20 cellular contexts compared by ENCODE assay signal in the genomic region with DNA sequence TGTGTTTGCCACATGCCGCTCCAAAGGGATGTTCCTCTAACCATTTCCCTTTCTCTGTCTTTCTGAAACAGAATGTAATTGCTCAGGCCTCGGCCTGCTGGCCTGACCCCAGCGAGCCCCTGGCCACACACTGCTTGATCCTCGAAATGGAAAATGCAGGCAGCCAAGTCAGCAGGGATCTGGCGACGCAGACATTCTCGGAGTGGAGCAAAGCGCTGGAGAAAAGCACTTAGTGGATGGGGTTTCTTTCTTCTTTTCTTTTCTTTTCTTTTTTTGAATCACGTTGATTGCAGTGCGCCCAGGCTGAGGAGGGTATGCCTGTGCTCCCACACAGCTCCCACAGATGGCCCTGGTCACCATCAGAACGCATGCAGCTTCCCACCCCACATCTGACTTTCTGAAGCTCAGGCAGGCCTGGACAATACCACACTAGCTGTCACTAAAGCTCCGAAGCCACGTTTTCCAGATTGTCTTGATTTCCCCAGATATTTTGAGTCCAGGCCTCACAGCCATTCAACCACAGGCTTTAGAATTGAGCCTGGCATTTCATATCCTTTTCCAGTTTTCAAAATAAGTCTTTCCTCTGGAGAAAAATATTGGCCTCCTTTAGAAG.
A peak's percentile ranks its signal among the peaks of the same experiment; 100 is the strongest.
DNase-seq lines count a peak whose midpoint lies in the region; ATAC-seq and TF ChIP-seq lines count a peak whose summit lies in the region.
"Had no signal": no experiment of that assay in that cellular context is flagged by ENCODE, and none has a peak within 500 bp of the region (broad histone marks: within the 10 kb centered on the region; RNA-seq: fewer than 3 reads in every experiment).

No MANE protein-coding gene starts in this region.

- TF ChIP-seq EP300 in neural cell (conservative IDR thresholded peaks at IDR 0.05; ENCODE audit: poor library complexity, severe bottlenecking) = no peak

- no peak overlapping the region for H3K9ac ChIP-seq in neural cell (ENCODE audit: low read length)

- H3K27me3 ChIP-seq in body of pancreas = no peaks in the 10 kb centered on the region
- H3K27me3 ChIP-seq in neural cell (ENCODE audit: insufficient read depth, low read depth, low read length) = no peaks in the 10 kb centered on the region
- no peaks in the 10 kb centered on the region for H3K27me3 ChIP-seq in upper lobe of right lung
- H3K27me3 ChIP-seq: adrenal gland had no signal

- no peaks in the 10 kb centered on the region for H4K20me1 ChIP-seq in neural cell (ENCODE audit: insufficient read depth)

- H3K4me3 ChIP-seq in body of pancreas (no peak overlapping the region), neural cell (ENCODE audit: low read length) (no peak overlapping the region), upper lobe of right lung (no peak overlapping the region)
- H3K4me3 ChIP-seq: adrenal gland, SK-N-MC, skin epidermis had no signal

- no peak for TF ChIP-seq POLR2A in body of pancreas (IDR thresholded peaks at IDR 0.05)

- intact Hi-C loops in body of pancreas (cut with DNase I) = no loop called here
- intact Hi-C loops in upper lobe of right lung (cut with DNase I) = no loop called here

- no peaks in the 10 kb centered on the region for H3K79me2 ChIP-seq in neural cell (replicated peaks; ENCODE audit: insufficient read depth, low read length)

- H3F3A ChIP-seq in neural cell (ENCODE audit: insufficient read depth, low read length, poor library complexity, severe bottlenecking) = no peaks in the 10 kb centered on the region

- WGBS in body of pancreas, 2 donors = 77 to 79% methylated on average over 13 of the region's 13 CpGs

- no peaks in the 10 kb centered on the region for H3K9me3 ChIP-seq in body of pancreas
- H3K9me3 ChIP-seq in neural cell (ENCODE audit: low read length) = no peaks in the 10 kb centered on the region
- H3K9me3 ChIP-seq in upper lobe of right lung = no peaks in the 10 kb centered on the region
- H3K9me3 ChIP-seq: adrenal gland had no signal

- no peaks in the 10 kb centered on the region for H3K36me3 ChIP-seq in body of pancreas (replicated peaks in 1 of 2; ENCODE audit: insufficient read depth in 1 of 2, low read depth in 2 of 2)
- H3K36me3 ChIP-seq in neural cell (ENCODE audit: insufficient read depth, low read length) = no peaks in the 10 kb centered on the region
- H3K36me3 ChIP-seq in upper lobe of right lung = no peaks in the 10 kb centered on the region
- H3K36me3 ChIP-seq: adrenal gland had no signal

- TF ChIP-seq CTCF in body of pancreas (IDR thresholded peaks at IDR 0.05) (no peak), neural cell (IDR thresholded peaks at IDR 0.05; ENCODE audit: poor library complexity, severe bottlenecking) (no peak), upper lobe of right lung (IDR thresholded peaks at IDR 0.05) (no peak), GM13976 (IDR thresholded peaks at IDR 0.05; ENCODE audit: borderline replicate concordance, control extremely low read depth, extremely low read depth, insufficient read depth, missing control alignments) (no peak)

- DNase-seq in body of pancreas (no peak), iPS-NIHi7 (ENCODE audit: extremely low spot score) (peak; percentile 33), upper lobe of right lung (no peak), GM13976 (ENCODE audit: low spot score) (no peak)
- DNase-seq: activated CD4-positive, alpha-beta T cell treated with anti-CD3 and anti-CD28 coated beads for 4 hours; activated effector memory CD4-positive, alpha-beta T cell treated with anti-CD3 and anti-CD28 coated beads, Interleukin-2, amount 50 U/mL, for 16 hours; adrenal gland; central memory CD4-positive, alpha-beta T cell; effector CD8-positive, alpha-beta T cell; Karpas-422; NCI-H1092; NCI-H2107; NCI-H526 treated with DMSO at 0.1 percent for 48 hours; PC-3; stimulated activated CD4-positive, alpha-beta T cell treated with anti-CD3 and anti-CD28 coated beads, Interleukin-4, amount 100 ng/mL, for 24 hours had no signal

- H3K4me1 ChIP-seq in body of pancreas (peaks cover 52% of the 10 kb centered on the region), upper lobe of right lung (peaks cover 25% of the 10 kb centered on the region)
- H3K4me1 ChIP-seq: adrenal gland had no signal

- H3K9me2 ChIP-seq in neural cell (ENCODE audit: insufficient read depth, low read length) = no peaks in the 10 kb centered on the region

- H2AFZ ChIP-seq in neural cell (ENCODE audit: low read depth, low read length) = no peak overlapping the region

- peak overlapping the region; percentile 33 to 82 (median 71) for H3K27ac ChIP-seq in body of pancreas
- H3K27ac ChIP-seq in neural cell (ENCODE audit: low read length) = peak overlapping the region; percentile 8
- H3K27ac ChIP-seq in upper lobe of right lung = peak overlapping the region; percentile 63
- H3K27ac ChIP-seq: adrenal gland, SK-N-MC had no signal

- no peak for ATAC-seq in body of pancreas
- no peak for ATAC-seq in upper lobe of right lung
- ATAC-seq in HG02610 (IDR thresholded peaks at IDR 0.05; ENCODE audit: unreplicated experiment) = no peak
- no peak for ATAC-seq in GM18858 (IDR thresholded peaks at IDR 0.05; ENCODE audit: unreplicated experiment)
- ATAC-seq: PC-3 had no signal

- in situ Hi-C loops in GM13976 (cut with MboI; ENCODE audit: low sequenced_read_pairs, unreplicated experiment) = no loop called here

- TF ChIP-seq RAD21 in neural cell (conservative IDR thresholded peaks at IDR 0.05) = no peak

- no peak overlapping the region for H3K4me2 ChIP-seq in neural cell (ENCODE audit: low read length)

TF ChIP-seq in neural cell, 6 proteins besides CTCF, POLR2A, EP300 and RAD21:
- TF ChIP-seq, protein P1, sequence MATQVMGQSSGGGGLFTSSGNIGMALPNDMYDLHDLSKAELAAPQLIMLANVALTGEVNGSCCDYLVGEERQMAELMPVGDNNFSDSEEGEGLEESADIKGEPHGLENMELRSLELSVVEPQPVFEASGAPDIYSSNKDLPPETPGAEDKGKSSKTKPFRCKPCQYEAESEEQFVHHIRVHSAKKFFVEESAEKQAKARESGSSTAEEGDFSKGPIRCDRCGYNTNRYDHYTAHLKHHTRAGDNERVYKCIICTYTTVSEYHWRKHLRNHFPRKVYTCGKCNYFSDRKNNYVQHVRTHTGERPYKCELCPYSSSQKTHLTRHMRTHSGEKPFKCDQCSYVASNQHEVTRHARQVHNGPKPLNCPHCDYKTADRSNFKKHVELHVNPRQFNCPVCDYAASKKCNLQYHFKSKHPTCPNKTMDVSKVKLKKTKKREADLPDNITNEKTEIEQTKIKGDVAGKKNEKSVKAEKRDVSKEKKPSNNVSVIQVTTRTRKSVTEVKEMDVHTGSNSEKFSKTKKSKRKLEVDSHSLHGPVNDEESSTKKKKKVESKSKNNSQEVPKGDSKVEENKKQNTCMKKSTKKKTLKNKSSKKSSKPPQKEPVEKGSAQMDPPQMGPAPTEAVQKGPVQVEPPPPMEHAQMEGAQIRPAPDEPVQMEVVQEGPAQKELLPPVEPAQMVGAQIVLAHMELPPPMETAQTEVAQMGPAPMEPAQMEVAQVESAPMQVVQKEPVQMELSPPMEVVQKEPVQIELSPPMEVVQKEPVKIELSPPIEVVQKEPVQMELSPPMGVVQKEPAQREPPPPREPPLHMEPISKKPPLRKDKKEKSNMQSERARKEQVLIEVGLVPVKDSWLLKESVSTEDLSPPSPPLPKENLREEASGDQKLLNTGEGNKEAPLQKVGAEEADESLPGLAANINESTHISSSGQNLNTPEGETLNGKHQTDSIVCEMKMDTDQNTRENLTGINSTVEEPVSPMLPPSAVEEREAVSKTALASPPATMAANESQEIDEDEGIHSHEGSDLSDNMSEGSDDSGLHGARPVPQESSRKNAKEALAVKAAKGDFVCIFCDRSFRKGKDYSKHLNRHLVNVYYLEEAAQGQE (IDR thresholded peaks at IDR 0.05; ENCODE audit: borderline replicate concordance) = no peak

Comparison
In these comparisons a context has a peak if more than half of its experiments do, and no peak if none do; other contexts are left out.
1. H3K27ac ChIP-seq: peak in every context shown above with its lines; median percentile 71 in body of pancreas; 63 in upper lobe of right lung; 8 in neural cell.